ENCODE assay signal across 2 cellular contexts in genomic region chr11:75274716-75275115, GRCh38.
TF ChIP-seq lines count a peak whose summit lies in the region.

No MANE protein-coding gene starts in this region.

TF ChIP-seq in HEK293, 187 proteins besides CTCF, POLR2A, EP300 and RAD21:
- TF ChIP-seq ZNF121 (tag by site-specific recombination; IDR thresholded peaks at IDR 0.05), result peak; percentile 52; the same call in 1 of the 2 replicates

TF ChIP-seq in K562, 482 proteins besides CTCF, POLR2A, EP300 and RAD21:
- peak; percentile 82 for TF ChIP-seq ZNF121 (CRISPR knock-in tag; conservative IDR thresholded peaks at IDR 0.05)
